In the genomic region with DNA sequence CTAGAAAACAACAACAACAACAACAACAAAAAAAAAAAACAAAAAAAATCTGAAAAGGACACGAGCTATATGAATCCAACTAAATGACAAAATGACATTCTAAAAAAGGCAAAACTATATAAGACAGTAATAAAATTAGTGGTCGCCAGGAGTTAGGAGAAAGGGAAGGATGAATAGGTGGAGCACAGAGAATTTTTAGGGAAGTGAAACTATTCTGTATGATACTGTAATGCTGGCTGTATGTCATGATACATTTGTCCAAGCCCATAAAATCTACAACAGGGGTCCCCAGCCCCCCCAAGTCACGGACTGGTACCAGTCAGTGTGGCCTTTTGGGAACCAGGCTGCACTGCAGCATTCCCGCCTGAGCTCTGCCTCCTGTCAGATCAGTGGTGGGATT, we compare ENCODE assay signal across 23 cellular contexts. TPM values are rescaled to one million over a fixed set of nuclear protein-coding genes. Genes with fewer than 3 reads are reported as not detected.
"Had no signal": no experiment of that assay in that cellular context is flagged by ENCODE, and none has a peak within 500 bp of the region (broad histone marks: within the 10 kb centered on the region; RNA-seq: fewer than 3 reads in every experiment).

No MANE protein-coding gene starts in this region.

- H3K4me3 Mint-ChIP-seq: activated naive CD4-positive, alpha-beta T cell treated with anti-CD3 and anti-CD28 coated beads, Interleukin-2, amount 50 U/mL, for 24 hours had no signal

- H3K27ac ChIP-seq: gastrocnemius medialis, left ventricle myocardium inferior, neutrophil, pancreas, right lobe of liver, testis, upper lobe of left lung, WERI-Rb-1 had no signal

- H3K27me3 Mint-ChIP-seq: activated naive CD4-positive, alpha-beta T cell treated with anti-CD3 and anti-CD28 coated beads, Interleukin-2, amount 50 U/mL, for 24 hours had no signal

- H3K27me3 ChIP-seq: gastrocnemius medialis, pancreas, right lobe of liver, testis, upper lobe of left lung had no signal

- H3K36me3 ChIP-seq: left ventricle myocardium inferior, neutrophil, pancreas, right lobe of liver, upper lobe of left lung had no signal

- H3K27ac Mint-ChIP-seq: activated naive CD4-positive, alpha-beta T cell treated with anti-CD3 and anti-CD28 coated beads, Interleukin-2, amount 50 U/mL, for 24 hours had no signal

- H3K9me3 ChIP-seq: gastrocnemius medialis, left ventricle myocardium inferior, neutrophil, pancreas, right lobe of liver, testis, upper lobe of left lung had no signal

- DNase-seq: activated CD4-positive, alpha-beta T cell treated with anti-CD3 and anti-CD28 coated beads for 1 hour; activated CD8-positive, alpha-beta memory T cell treated with anti-CD3 and anti-CD28 coated beads for 24 hours; activated gamma-delta T cell; cerebellar nuclear complex; cortex of kidney; gastrocnemius medialis; head of caudate nucleus; left ventricle myocardium inferior; mammary epithelial cell; pancreas; right lobe of liver; small intestine; stimulated activated CD4-positive, alpha-beta T cell treated with anti-CD3 and anti-CD28 coated beads, Interleukin-15, amount 100 ng/mL, for 24 hours; stimulated activated CD4-positive, alpha-beta T cell treated with anti-CD3 and anti-CD28 coated beads, Interleukin-4, amount 100 ng/mL, for 1 hour; testis; upper lobe of left lung; WERI-Rb-1 had no signal

- ATAC-seq: gastrocnemius medialis, pancreas, right lobe of liver had no signal

- FAIRE-seq: bronchial epithelial cell, pancreas, small intestine had no signal

- H3K4me3 ChIP-seq: gastrocnemius medialis, left ventricle myocardium inferior, pancreas, right lobe of liver, testis, upper lobe of left lung had no signal

- H3K9me3 Mint-ChIP-seq: activated naive CD4-positive, alpha-beta T cell treated with anti-CD3 and anti-CD28 coated beads, Interleukin-2, amount 50 U/mL, for 24 hours had no signal

RNA-seq across cellular contexts. Expression of a gene that starts 56.5 kb away (rescaled TPM):
- total RNA-seq: gastrocnemius medialis, left ventricle myocardium inferior, myocyte, pancreas, pulmonary artery endothelial cell, right lobe of liver had no signal
- polyA plus RNA-seq: adipose tissue, mammary epithelial cell, small intestine had no signal
